In genomic region chr18:61833978-61834377, GRCh38 we compare ENCODE assay signal across 17 cellular contexts. TPM values are rescaled to one million over a fixed set of nuclear protein-coding genes. Genes with fewer than 3 reads are reported as not detected.
A peak's percentile ranks its signal among the peaks of the same experiment; 100 is the strongest.
DNase-seq lines count a peak whose midpoint lies in the region; ATAC-seq, FAIRE-seq and TF ChIP-seq lines count a peak whose summit lies in the region.
"Had no signal": no experiment of that assay in that cellular context is flagged by ENCODE, and none has a peak within 500 bp of the region (broad histone marks: within the 10 kb centered on the region; RNA-seq: fewer than 3 reads in every experiment).

No MANE protein-coding gene starts in this region.

- H3K4me3 Mint-ChIP-seq in naive thymus-derived CD4-positive, alpha-beta T cell, result peak overlapping the region in 7 of 10 donors; percentile 45 to 80 (median 64)
- H3K4me3 Mint-ChIP-seq: naive B cell; stimulated activated naive B cell treated with anti-CD40 and anti-IgM and Interleukin-4, amounts not matched to agents 10 μg/mL and 1 μg/mL and 100 μg/mL, for 72 hours; T-helper 2 cell treated with Interferon-gamma antibody and Interleukin-4, amounts not matched to agents 5 μg/mL and 100 μg/mL, for 36 hours had no signal

- peaks cover 0 to 32% (median 4%) of the 10 kb centered on the region in 5 donors for H3K27me3 Mint-ChIP-seq in naive thymus-derived CD4-positive, alpha-beta T cell

- DNase-seq in GM23248 (peak; percentile 19), SK-N-MC (ENCODE audit: low read depth, low spot score) (no peak), fibroblast of lung (ENCODE audit: low read depth in 2 of 2) (peak in 1 of 2 donors; percentile 41), HEK293T (ENCODE audit: extremely low spot score) (no peak), spleen (no peak), HTR-8/SVneo (ENCODE audit: insufficient read length, low spot score) (no peak)
- no peak for DNase-seq in naive thymus-derived CD4-positive, alpha-beta T cell
- DNase-seq: adrenal gland; cerebellar nuclear complex; NCI-H446; psoas muscle; stimulated activated naive B cell treated with anti-CD40 and anti-IgM and Interleukin-4, amounts not matched to agents 10 μg/mL and 1 μg/mL and 100 μg/mL, for 72 hours; tibial artery had no signal

- no peak overlapping the region for H3K4me3 ChIP-seq in GM23248
- 0 out of 2 replicates have a peak overlapping the region, but pooled peaks have one; percentile 56 for H3K4me3 ChIP-seq in SK-N-MC
- H3K4me3 ChIP-seq in fibroblast of lung (replicated peaks in 1 of 4; ENCODE audit: control extremely low read depth in 1 of 4, insufficient read depth in 1 of 4, low read depth in 3 of 4, low read length in 4 of 4), result no peak overlapping the region
- no peak overlapping the region for H3K4me3 ChIP-seq in naive thymus-derived CD4-positive, alpha-beta T cell (ENCODE audit: low read length)
- no peak overlapping the region for H3K4me3 ChIP-seq in spleen
- H3K4me3 ChIP-seq: adrenal gland, gastroesophageal sphincter, psoas muscle, tibial artery had no signal

- H4K20me1 ChIP-seq in GM23248 (ENCODE audit: insufficient read depth) (no peaks in the 10 kb centered on the region), fibroblast of lung (ENCODE audit: control insufficient read depth, extremely low read depth, insufficient read depth, low read length) (no peaks in the 10 kb centered on the region)

- H3K9me3 ChIP-seq in GM23248 (ENCODE audit: low read depth), result no peaks in the 10 kb centered on the region
- H3K9me3 ChIP-seq in SK-N-MC (ENCODE audit: low read depth, low read length), result no peaks in the 10 kb centered on the region
- no peaks in the 10 kb centered on the region for H3K9me3 ChIP-seq in fibroblast of lung (ENCODE audit: control insufficient read depth, insufficient read depth, low read depth, low read length)
- H3K9me3 ChIP-seq in naive thymus-derived CD4-positive, alpha-beta T cell (ENCODE audit: control insufficient read depth in 2 of 3, low read length in 3 of 3), result no peaks in the 10 kb centered on the region
- no peaks in the 10 kb centered on the region for H3K9me3 ChIP-seq in spleen
- H3K9me3 ChIP-seq: adrenal gland, gastroesophageal sphincter, psoas muscle, tibial artery had no signal

- H3K27ac ChIP-seq in GM23248 (no peak overlapping the region), SK-N-MC (no peak overlapping the region), fibroblast of lung (ENCODE audit: insufficient read depth, low read length) (no peak overlapping the region), spleen (no peak overlapping the region)
- H3K27ac ChIP-seq in naive thymus-derived CD4-positive, alpha-beta T cell (ENCODE audit: low read depth, low read length), result no peak overlapping the region
- H3K27ac ChIP-seq: gastroesophageal sphincter, psoas muscle, tibial artery had no signal

- H3K4me2 ChIP-seq in GM23248 (ENCODE audit: unreplicated experiment) (no peak overlapping the region), fibroblast of lung (ENCODE audit: extremely low read depth, insufficient read depth, low read length) (peak overlapping the region; percentile 11)

- H2AFZ ChIP-seq in GM23248, result no peak overlapping the region
- H2AFZ ChIP-seq in fibroblast of lung (ENCODE audit: low read length), result no peak overlapping the region

- intact Hi-C loops in naive thymus-derived CD4-positive, alpha-beta T cell (cut with micrococcal nuclease), result no loop called here
- intact Hi-C loops in spleen (cut with DNase I; ENCODE audit: low total_unique reads), result no loop called here

- TF ChIP-seq CTCF in fibroblast of lung (conservative IDR thresholded peaks at IDR 0.05 in 1 of 2, IDR thresholded peaks at IDR 0.05 in 1 of 2; ENCODE audit: low read depth in 1 of 2, low read length in 2 of 2) (no peak), spleen (IDR thresholded peaks at IDR 0.05 in 8 of 11, conservative IDR thresholded peaks at IDR 0.05 in 3 of 11) (no peak)

- H3K27me3 ChIP-seq in GM23248 (replicated peaks; ENCODE audit: insufficient read depth) (no peaks in the 10 kb centered on the region), fibroblast of lung (ENCODE audit: control insufficient read depth, insufficient read depth, low read length) (no peaks in the 10 kb centered on the region), spleen (replicated peaks in 1 of 7) (peaks cover 0 to 40% (median 0%) of the 10 kb centered on the region in 7 donors)
- H3K27me3 ChIP-seq in naive thymus-derived CD4-positive, alpha-beta T cell (ENCODE audit: control insufficient read depth in 2 of 2, insufficient read depth in 2 of 2, low read length in 2 of 2), result no peaks in the 10 kb centered on the region
- H3K27me3 ChIP-seq: adrenal gland, gastroesophageal sphincter, tibial artery had no signal

- peak overlapping the region in 2 of 9 donors; percentile 34 to 49 for H3K27ac Mint-ChIP-seq in naive thymus-derived CD4-positive, alpha-beta T cell
- H3K27ac Mint-ChIP-seq: CD14-positive monocyte; naive B cell; stimulated activated naive B cell treated with anti-CD40 and anti-IgM and Interleukin-4, amounts not matched to agents 10 μg/mL and 1 μg/mL and 100 μg/mL, for 72 hours; T-helper 2 cell treated with Interferon-gamma antibody and Interleukin-4, amounts not matched to agents 5 μg/mL and 100 μg/mL, for 36 hours had no signal

- no peak overlapping the region for H3K9ac ChIP-seq in GM23248
- H3K9ac ChIP-seq in SK-N-MC (ENCODE audit: insufficient read length), result no peak overlapping the region
- H3K9ac ChIP-seq in fibroblast of lung (ENCODE audit: insufficient read depth, low read length), result no peak overlapping the region

- no peaks in the 10 kb centered on the region for H3K9me2 ChIP-seq in GM23248 (ENCODE audit: insufficient read depth)

- H3K79me2 ChIP-seq in GM23248 (ENCODE audit: insufficient read depth) (peaks cover 53% of the 10 kb centered on the region), fibroblast of lung (ENCODE audit: control insufficient read depth, insufficient read depth, low read length) (peaks cover 14% of the 10 kb centered on the region)

- TF ChIP-seq POLR2A in spleen (IDR thresholded peaks at IDR 0.05), result no peak

- H3F3A ChIP-seq in GM23248 (ENCODE audit: insufficient read depth), result no peaks in the 10 kb centered on the region

- no peak for ATAC-seq in naive thymus-derived CD4-positive, alpha-beta T cell
- ATAC-seq: gastroesophageal sphincter, psoas muscle had no signal

- FAIRE-seq in HTR-8/SVneo (lab: Jason Lieb, UNC), result no peak

- H3K4me1 ChIP-seq in GM23248 (ENCODE audit: insufficient read depth), result no peaks in the 10 kb centered on the region
- peaks cover 9% of the 10 kb centered on the region for H3K4me1 ChIP-seq in fibroblast of lung (ENCODE audit: control insufficient read depth, extremely low read depth, insufficient read depth, low read length)
- H3K4me1 ChIP-seq in naive thymus-derived CD4-positive, alpha-beta T cell (ENCODE audit: control insufficient read depth in 2 of 2, insufficient read depth in 2 of 2, low read length in 2 of 2), result peaks cover 6 to 18% of the 10 kb centered on the region in 2 donors
- peaks cover 9 to 19% (median 14%) of the 10 kb centered on the region in 6 donors for H3K4me1 ChIP-seq in spleen
- H3K4me1 ChIP-seq: gastroesophageal sphincter, psoas muscle had no signal

- H3K9me3 Mint-ChIP-seq in naive thymus-derived CD4-positive, alpha-beta T cell, result peaks cover 0 to 5% (median 0%) of the 10 kb centered on the region in 11 donors
- H3K9me3 Mint-ChIP-seq: stimulated activated naive B cell treated with anti-CD40 and anti-IgM and Interleukin-4, amounts not matched to agents 10 μg/mL and 1 μg/mL and 100 μg/mL, for 72 hours; T-helper 2 cell treated with Interferon-gamma antibody and Interleukin-4, amounts not matched to agents 5 μg/mL and 100 μg/mL, for 36 hours had no signal

- CTCF ChIA-PET in naive thymus-derived CD4-positive, alpha-beta T cell (lab: Charles Lee), result no interaction called here
- CTCF ChIA-PET in HEK293T (lab: Yijun Ruan, JAX), result interaction anchor here (0.9 kb wide), 1 partner anchor 9 kb away, joined by 3 read pairs; no protein-coding TSS in a partner anchor

- H3K36me3 ChIP-seq in GM23248 (ENCODE audit: low read depth) (no peaks in the 10 kb centered on the region), SK-N-MC (ENCODE audit: insufficient read depth, low read length) (no peaks in the 10 kb centered on the region), fibroblast of lung (ENCODE audit: control insufficient read depth, insufficient read depth, low read length) (no peaks in the 10 kb centered on the region), spleen (no peaks in the 10 kb centered on the region)
- no peaks in the 10 kb centered on the region for H3K36me3 ChIP-seq in naive thymus-derived CD4-positive, alpha-beta T cell (ENCODE audit: control insufficient read depth in 2 of 3, insufficient read depth in 3 of 3, low read length in 3 of 3)
- H3K36me3 ChIP-seq: adrenal gland, gastroesophageal sphincter, tibial artery had no signal

- H3K4me1 Mint-ChIP-seq in naive thymus-derived CD4-positive, alpha-beta T cell, result peaks cover 15 to 25% (median 19%) of the 10 kb centered on the region in 7 donors

- 65 to 67% methylated on average over 4 of the region's 4 CpGs for WGBS in GM23248 (ENCODE audit: low coverage in 1 of 2, low lambda C conversion rate in 2 of 2, missing lambda C conversion rate in 2 of 2), 2 experiments
- WGBS in spleen, 5 donors, result 67 to 81% (median 72%) methylated on average over 4 of the region's 4 CpGs

- peaks cover 0 to 8% (median 0%) of the 10 kb centered on the region in 5 donors for H3K36me3 Mint-ChIP-seq in naive thymus-derived CD4-positive, alpha-beta T cell
- H3K36me3 Mint-ChIP-seq: stimulated activated naive B cell treated with anti-CD40 and anti-IgM and Interleukin-4, amounts not matched to agents 10 μg/mL and 1 μg/mL and 100 μg/mL, for 72 hours had no signal

- POLR2A ChIA-PET in naive thymus-derived CD4-positive, alpha-beta T cell (lab: Charles Lee), result no interaction called here
- POLR2A ChIA-PET in HEK293T (lab: Yijun Ruan, JAX), result no interaction called here

- in situ Hi-C loops in GM23248 (cut with MboI), result no loop called here

TF ChIP-seq in HEK293T, 16 proteins besides CTCF, POLR2A, EP300 and RAD21 (continues in another document):
- TF ChIP-seq FOXK2 (IDR thresholded peaks at IDR 0.05) (no peak), ARNT (IDR thresholded peaks at IDR 0.05) (no peak), ZNF384 (IDR thresholded peaks at IDR 0.05) (no peak), ELF4 (IDR thresholded peaks at IDR 0.05) (no peak), LEF1 (IDR thresholded peaks at IDR 0.05; ENCODE audit: borderline replicate concordance) (no peak), CTBP1 (IDR thresholded peaks at IDR 0.05; ENCODE audit: borderline replicate concordance) (no peak), BHLHE40 (IDR thresholded peaks at IDR 0.05; ENCODE audit: borderline replicate concordance) (no peak), L3MBTL2 (conservative IDR thresholded peaks at IDR 0.05) (no peak)

RNA-seq across cellular contexts. Expression of gene RNF152, which starts 58.8 kb away (rescaled TPM):
- total RNA-seq in GM23248 (2014; rRNA removed; shearing (Covaris generic)), result 5.4 and 11.3 TPM in 2 replicates
- polyA plus RNA-seq in GM23248 (2016; fragmentation: Nextera tagmentation; extraction: Ambion mirVana) (1.9 and 2.3 TPM in 2 replicates), fibroblast of lung (18.3 and 20.0 TPM in 2 replicates), spleen (under 1 TPM; 0.15 to 0.26 (median 0.24) TPM)
- total RNA-seq in fibroblast of lung (15.2 and 24.4 TPM in 2 replicates), spleen (1 to 10 TPM; 1.4 to 7.1 (median 3.1) TPM)
- polyA plus RNA-seq in fibroblast of lung (2012), result 10.3 and 11.2 TPM in 2 replicates
- polyA minus RNA-seq in fibroblast of lung (ENCODE audit: low replicate concordance), result 74.0 and 127 TPM in 2 replicates
- total RNA-seq in naive thymus-derived CD4-positive, alpha-beta T cell, result 1 to 10 TPM in 2 of 5 experiments, under 1 TPM in 1, not detected in 2; 0.08 to 1.9 (median 1.7) TPM
- not detected for polyA plus RNA-seq in naive thymus-derived CD4-positive, alpha-beta T cell
